Comparison of ENCODE assay signal across 19 cellular contexts in the genomic region with DNA sequence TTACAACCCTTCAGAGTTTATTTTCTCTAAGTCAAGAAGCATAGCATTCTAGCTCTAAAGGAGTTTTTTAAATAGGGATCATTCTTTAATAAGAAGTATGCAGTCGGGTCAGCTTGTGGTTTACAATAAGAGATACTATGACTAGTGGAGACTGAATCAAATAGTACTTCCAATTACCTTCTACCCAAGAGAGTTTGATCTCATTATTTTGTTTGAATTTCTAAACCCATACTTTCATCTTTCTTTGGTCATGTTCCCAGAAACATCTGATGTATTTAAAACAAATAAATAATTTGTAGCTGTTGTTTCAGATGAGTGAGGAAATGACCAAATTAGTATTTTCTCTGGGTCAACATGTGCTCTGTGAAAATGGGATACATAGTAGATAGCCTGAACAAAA.
"Had no signal": no experiment of that assay in that cellular context is flagged by ENCODE, and none has a peak within 500 bp of the region (broad histone marks: within the 10 kb centered on the region; RNA-seq: fewer than 3 reads in every experiment).

No MANE protein-coding gene starts in this region.

- FAIRE-seq: frontal cortex had no signal

- H3K4me1 ChIP-seq: breast epithelium, esophagus muscularis mucosa, psoas muscle, upper lobe of right lung had no signal

- H3K4me1 Mint-ChIP-seq: activated B cell treated with CpG ODN at 0.5 μM for 24 hours had no signal

- H3K27me3 Mint-ChIP-seq: activated B cell treated with CpG ODN at 0.5 μM for 24 hours; activated CD8-positive, alpha-beta T cell treated with anti-CD3 and anti-CD28 coated beads for 36 hours had no signal

- ATAC-seq: activated CD8-positive, alpha-beta T cell treated with anti-CD3 and anti-CD28 coated beads for 36 hours; activated naive CD4-positive, alpha-beta T cell treated with anti-CD3 and anti-CD28 coated beads, Interleukin-2, amount 50 U/mL, for 72 hours; psoas muscle; sciatic nerve; upper lobe of right lung had no signal

- H3K27ac ChIP-seq: breast epithelium, esophagus muscularis mucosa, psoas muscle, thoracic aorta, upper lobe of right lung had no signal

- H3K4me3 ChIP-seq: breast epithelium, esophagus muscularis mucosa, lung, psoas muscle, thoracic aorta, upper lobe of right lung had no signal

- H3K27ac Mint-ChIP-seq: activated B cell treated with CpG ODN at 0.5 μM for 24 hours; activated CD8-positive, alpha-beta T cell treated with anti-CD3 and anti-CD28 coated beads for 36 hours; activated naive CD4-positive, alpha-beta T cell treated with anti-CD3 and anti-CD28 coated beads, Interleukin-2, amount 50 U/mL, for 72 hours; T-helper 2 cell treated with Interferon-gamma antibody and Interleukin-4, amounts not matched to agents 5 μg/mL and 100 μg/mL, for 36 hours had no signal

- H3K27me3 ChIP-seq: breast epithelium, esophagus muscularis mucosa, upper lobe of right lung had no signal

- DNase-seq: activated B cell treated with CpG ODN at 0.5 μM for 24 hours; activated CD4-positive, alpha-beta T cell treated with anti-CD3 and anti-CD28 coated beads for 48 hours; activated CD8-positive, alpha-beta T cell treated with anti-CD3 and anti-CD28 coated beads for 36 hours; activated effector memory CD4-positive, alpha-beta T cell treated with anti-CD3 and anti-CD28 coated beads, Interleukin-2, amount 50 U/mL, for 16 hours; activated T-cell treated with anti-CD3 and anti-CD28 coated beads, Interleukin-2, amount 50 U/mL, for 48 hours; amniotic stem cell; head of caudate nucleus; psoas muscle; stimulated activated CD4-positive, alpha-beta T cell treated with anti-CD3 and anti-CD28 coated beads, Interleukin-2, amount 100 ng/mL, for 24 hours; upper lobe of right lung had no signal

- H3K9me3 ChIP-seq: breast epithelium, esophagus muscularis mucosa, psoas muscle, thoracic aorta, upper lobe of right lung had no signal

- H3K4me3 Mint-ChIP-seq: activated B cell treated with CpG ODN at 0.5 μM for 24 hours; activated CD8-positive, alpha-beta T cell treated with anti-CD3 and anti-CD28 coated beads for 36 hours; neural crest cell; T-helper 2 cell treated with Interferon-gamma antibody and Interleukin-4, amounts not matched to agents 5 μg/mL and 100 μg/mL, for 36 hours had no signal

- H3K36me3 ChIP-seq: breast epithelium, esophagus muscularis mucosa, thoracic aorta, upper lobe of right lung had no signal
